ENCODE assay signal across 1 cellular context in genomic region chr2:240383871-240384700, GRCh38.
TF ChIP-seq lines count a peak whose summit lies in the region.

No MANE protein-coding gene starts in this region.

TF ChIP-seq in GM23338, 12 proteins besides CTCF, POLR2A, EP300 and RAD21 (continued from another document):
- TF ChIP-seq REST (IDR thresholded peaks at IDR 0.05; ENCODE audit: unreplicated experiment) (no peak), ZNF114 (CRISPR knock-in tag; IDR thresholded peaks at IDR 0.05) (no peak), NANOG (IDR thresholded peaks at IDR 0.05; ENCODE audit: borderline replicate concordance) (no peak), JUNB (IDR thresholded peaks at IDR 0.05; ENCODE audit: unreplicated experiment) (no peak), ZNF331 (CRISPR knock-in tag; IDR thresholded peaks at IDR 0.05; ENCODE audit: low read depth) (no peak), ZNF462 (CRISPR knock-in tag; IDR thresholded peaks at IDR 0.05) (no peak), ETS1 (IDR thresholded peaks at IDR 0.05) (no peak), EZH2phosphoT487 (IDR thresholded peaks at IDR 0.05; ENCODE audit: unreplicated experiment) (no peak), CREB1 (CRISPR knock-in tag; IDR thresholded peaks at IDR 0.05; ENCODE audit: low read depth) (no peak)
